In genomic region chr9:133696036-133696435, GRCh38 we compare ENCODE assay signal across 17 cellular contexts. TPM values are rescaled to one million over a fixed set of nuclear protein-coding genes. Genes with fewer than 3 reads are reported as not detected.
DNase-seq lines count a peak whose midpoint lies in the region; ATAC-seq and TF ChIP-seq lines count a peak whose summit lies in the region.
"Had no signal": no experiment of that assay in that cellular context is flagged by ENCODE, and none has a peak within 500 bp of the region (broad histone marks: within the 10 kb centered on the region; RNA-seq: fewer than 3 reads in every experiment).

No MANE protein-coding gene starts in this region.

- H3K4me1 ChIP-seq in heart right ventricle = peaks cover 0 to 5% (median 0%) of the 10 kb centered on the region in 9 donors
- H3K4me1 ChIP-seq: HAP-1 had no signal

- H3K4me3 ChIP-seq in heart right ventricle (no peak overlapping the region), WERI-Rb-1 (ENCODE audit: low read depth, low read length) (no peak overlapping the region)
- H3K4me3 ChIP-seq: A549, HAP-1 had no signal

- WGBS in heart right ventricle, 2 donors = 83 to 87% methylated on average over 11 of the region's 11 CpGs

- peaks cover 37% of the 10 kb centered on the region for H3K4me1 Mint-ChIP-seq in nephron progenitor cell

- no peak overlapping the region for H3K27ac Mint-ChIP-seq in nephron progenitor cell

- no peak overlapping the region for H3K4me3 Mint-ChIP-seq in nephron progenitor cell
- H3K4me3 Mint-ChIP-seq: CD8-positive, alpha-beta memory T cell had no signal

- peaks cover 4% of the 10 kb centered on the region for H3K9me3 Mint-ChIP-seq in nephron progenitor cell
- H3K9me3 Mint-ChIP-seq: CD8-positive, alpha-beta memory T cell had no signal

- DNase-seq in left ventricle myocardium superior = peak; percentile 8
- no peak for DNase-seq in heart right ventricle
- DNase-seq in WERI-Rb-1 = no peak
- peak; percentile 0 for DNase-seq in nephron progenitor cell
- no peak for DNase-seq in NCI-H446 (lab: John Stamatoyannopoulos, UW)
- DNase-seq in Kasumi-1 (lab: John Stamatoyannopoulos, UW) = no peak
- DNase-seq in activated T-cell treated with anti-CD3 and anti-CD28 coated beads for 4 hours = no peak
- DNase-seq: BE2C; Caco-2; CD8-positive, alpha-beta memory T cell; DND-41; GF-D8; GOT3 had no signal

- H3K27ac ChIP-seq in heart right ventricle = no peak overlapping the region
- H3K27ac ChIP-seq in WERI-Rb-1 = peak overlapping the region; percentile 30; the same call in 1 of the 2 replicates
- H3K27ac ChIP-seq: A549 had no signal

- H3K36me3 Mint-ChIP-seq in nephron progenitor cell (ENCODE audit: low read depth) = peaks cover 10% of the 10 kb centered on the region

- ATAC-seq in left ventricle myocardium superior = no peak
- ATAC-seq in heart right ventricle = no peak
- ATAC-seq: A549 had no signal

- H3K9me3 ChIP-seq in heart right ventricle = no peaks in the 10 kb centered on the region
- H3K9me3 ChIP-seq in WERI-Rb-1 (ENCODE audit: severe bottlenecking) = no peaks in the 10 kb centered on the region
- H3K9me3 ChIP-seq: A549, BE2C, Caco-2, HAP-1 had no signal

- H3K36me3 ChIP-seq in heart right ventricle (no peaks in the 10 kb centered on the region), WERI-Rb-1 (peaks cover 90% of the 10 kb centered on the region)
- H3K36me3 ChIP-seq: HAP-1 had no signal

- TF ChIP-seq CTCF in heart right ventricle (IDR thresholded peaks at IDR 0.05) (no peak), WERI-Rb-1 (IDR thresholded peaks at IDR 0.05; ENCODE audit: low read depth, low read length) (no peak), nephron progenitor cell (IDR thresholded peaks at IDR 0.05) (no peak)

- H3K27me3 ChIP-seq in heart right ventricle = peaks cover 0 to 7% (median 1%) of the 10 kb centered on the region in 7 donors
- no peaks in the 10 kb centered on the region for H3K27me3 ChIP-seq in WERI-Rb-1 (ENCODE audit: insufficient read depth, low read depth, severe bottlenecking)
- H3K27me3 ChIP-seq: BE2C had no signal

- intact Hi-C loops in left ventricle myocardium superior (cut with micrococcal nuclease) = no loop called here
- intact Hi-C loops in heart right ventricle (cut with DNase I) = no loop called here

- H3K27me3 Mint-ChIP-seq in nephron progenitor cell (ENCODE audit: low read depth, poor library complexity) = peaks cover 6% of the 10 kb centered on the region
- H3K27me3 Mint-ChIP-seq: CD8-positive, alpha-beta memory T cell had no signal

RNA-seq across cellular contexts. Expression of gene SARDH, which starts 42.1 kb away (rescaled TPM):
- total RNA-seq in left ventricle myocardium superior = 0.64 TPM
- 1 to 10 TPM in 2 of 10 donors, under 1 TPM in 8; 0.28 to 1.8 (median 0.68) TPM for total RNA-seq in heart right ventricle
- polyA plus RNA-seq in heart right ventricle = under 1 TPM; 0.38 to 0.44 TPM

RNA-seq across cellular contexts. Expression of gene DBH, which starts 59.9 kb away (rescaled TPM):
- not detected for total RNA-seq in left ventricle myocardium superior
- total RNA-seq in heart right ventricle = under 1 TPM in 1 of 10 donors, not detected in 9; 0.09 TPM
- under 1 TPM in 1 of 2 donors, not detected in 1; 0.01 TPM for polyA plus RNA-seq in heart right ventricle
- total RNA-seq: Caco-2; CD8-positive, alpha-beta memory T cell; HT1080 had no signal
- polyA plus RNA-seq: A549; AG04450; CD8-positive, alpha-beta memory T cell had no signal

Comparison
In these comparisons a context has a peak if more than half of its experiments do, and no peak if none do; other contexts are left out.
1. DNase-seq: peak in left ventricle myocardium superior (single experiment) and nephron progenitor cell (single experiment); none in heart right ventricle (0 of 2), WERI-Rb-1 (single experiment), NCI-H446 (0 of 2), Kasumi-1 (0 of 2) and activated T-cell treated with anti-CD3 and anti-CD28 coated beads for 4 hours (single experiment).